Comparison of ENCODE assay signal across 8 cellular contexts in the genomic region with DNA sequence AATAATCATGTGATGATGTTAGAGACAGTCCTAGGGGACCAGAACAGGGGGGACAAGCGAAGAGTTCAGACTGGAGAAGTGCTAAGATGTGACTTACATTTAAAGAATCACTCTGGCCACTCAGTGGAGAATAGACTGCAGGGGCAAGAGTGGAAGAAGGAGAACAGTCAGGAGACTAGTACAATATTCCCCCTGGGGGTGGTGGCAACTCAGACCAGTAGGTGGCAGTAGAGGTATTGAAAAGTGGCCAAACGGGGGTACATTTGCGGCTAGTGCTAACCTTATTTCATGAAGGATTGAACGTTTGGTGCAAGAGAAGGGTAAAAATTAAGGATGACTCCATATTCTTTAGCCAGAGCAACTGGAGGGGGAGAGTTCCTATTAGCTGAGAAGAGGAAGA. TPM values are rescaled to one million over a fixed set of nuclear protein-coding genes. Genes with fewer than 3 reads are reported as not detected.
A peak's percentile ranks its signal among the peaks of the same experiment; 100 is the strongest.
DNase-seq lines count a peak whose midpoint lies in the region; ATAC-seq and TF ChIP-seq lines count a peak whose summit lies in the region.

No MANE protein-coding gene starts in this region.

- no peak overlapping the region for H3K27ac ChIP-seq in CD4-positive, alpha-beta T cell (ENCODE audit: low read depth, low read length)
- H3K27ac ChIP-seq in upper lobe of right lung = no peak overlapping the region

- H3K27me3 Mint-ChIP-seq in CD4-positive, alpha-beta T cell = peaks cover 22% of the 10 kb centered on the region
- peaks cover 19% of the 10 kb centered on the region for H3K27me3 Mint-ChIP-seq in activated CD4-positive, alpha-beta memory T cell treated with anti-CD3 and anti-CD28 coated beads, Interleukin-2, amount 10 ng/mL, durations not matched to agents 7 days and 5 days
- peaks cover 14 to 73% (median 35%) of the 10 kb centered on the region in 3 donors for H3K27me3 Mint-ChIP-seq in naive B cell

- H3K9me3 ChIP-seq in CD4-positive, alpha-beta T cell (ENCODE audit: control insufficient read depth, low read length) = no peaks in the 10 kb centered on the region
- H3K9me3 ChIP-seq in upper lobe of right lung = no peaks in the 10 kb centered on the region

- H3K4me3 Mint-ChIP-seq in CD4-positive, alpha-beta T cell = no peak overlapping the region
- H3K4me3 Mint-ChIP-seq in activated CD4-positive, alpha-beta memory T cell treated with anti-CD3 and anti-CD28 coated beads, Interleukin-2, amount 10 ng/mL, durations not matched to agents 7 days and 5 days = no peak overlapping the region
- H3K4me3 Mint-ChIP-seq in naive B cell = no peak overlapping the region

- peak; percentile 7 to 40 (median 22) for DNase-seq in CD4-positive, alpha-beta T cell
- peak; percentile 2 for DNase-seq in HCEC 1CT
- DNase-seq in NCI-H526 treated with DMSO at 0.1 percent for 48 hours (lab: John Stamatoyannopoulos, UW) = peak; percentile 67
- peak; percentile 36 for DNase-seq in activated CD4-positive, alpha-beta memory T cell treated with anti-CD3 and anti-CD28 coated beads, Interleukin-2, amount 10 ng/mL, durations not matched to agents 7 days and 5 days
- peak; percentile 55 for DNase-seq in epithelial cell of esophagus (ENCODE audit: low read depth)
- peak; percentile 30 for DNase-seq in naive B cell
- no peak for DNase-seq in upper lobe of right lung

- no peaks in the 10 kb centered on the region for H3K9me3 Mint-ChIP-seq in CD4-positive, alpha-beta T cell
- no peaks in the 10 kb centered on the region for H3K9me3 Mint-ChIP-seq in activated CD4-positive, alpha-beta memory T cell treated with anti-CD3 and anti-CD28 coated beads, Interleukin-2, amount 10 ng/mL, durations not matched to agents 7 days and 5 days
- H3K9me3 Mint-ChIP-seq in naive B cell = no peaks in the 10 kb centered on the region

- peaks cover 14% of the 10 kb centered on the region for H3K27me3 ChIP-seq in CD4-positive, alpha-beta T cell (ENCODE audit: control insufficient read depth, insufficient read depth, low read length)
- no peaks in the 10 kb centered on the region for H3K27me3 ChIP-seq in upper lobe of right lung

- no peak overlapping the region for H3K27ac Mint-ChIP-seq in CD4-positive, alpha-beta T cell
- no peak overlapping the region for H3K27ac Mint-ChIP-seq in activated CD4-positive, alpha-beta memory T cell treated with anti-CD3 and anti-CD28 coated beads, Interleukin-2, amount 10 ng/mL, durations not matched to agents 7 days and 5 days
- no peak overlapping the region for H3K27ac Mint-ChIP-seq in naive B cell

- H3K36me3 ChIP-seq in upper lobe of right lung = no peaks in the 10 kb centered on the region

- H3K4me3 ChIP-seq in epithelial cell of esophagus (ENCODE audit: low read length) = no peak overlapping the region
- no peak overlapping the region for H3K4me3 ChIP-seq in upper lobe of right lung

- no peaks in the 10 kb centered on the region for H3K4me1 Mint-ChIP-seq in CD4-positive, alpha-beta T cell (ENCODE audit: low read depth)
- H3K4me1 Mint-ChIP-seq in activated CD4-positive, alpha-beta memory T cell treated with anti-CD3 and anti-CD28 coated beads, Interleukin-2, amount 10 ng/mL, durations not matched to agents 7 days and 5 days = peaks cover 8% of the 10 kb centered on the region
- H3K4me1 Mint-ChIP-seq in naive B cell = peaks cover 3 to 17% (median 9%) of the 10 kb centered on the region in 3 donors

- no peaks in the 10 kb centered on the region for H3K4me1 ChIP-seq in upper lobe of right lung

- intact Hi-C loops in CD4-positive, alpha-beta T cell (cut with DNase I, micrococcal nuclease) = loop anchor here (10.0 kb wide), 4 partner anchors 157 to 1197 kb away; no protein-coding TSS in a partner anchor
- intact Hi-C loops in upper lobe of right lung (cut with DNase I) = no loop called here

- peak; percentile 51 for ATAC-seq in CD4-positive, alpha-beta T cell (ENCODE audit: poor library complexity)
- peak; percentile 58 to 60 for ATAC-seq in naive B cell (ENCODE audit: low read depth in 2 of 2)
- peak; percentile 72 for ATAC-seq in upper lobe of right lung
- ATAC-seq in HG03378 (IDR thresholded peaks at IDR 0.05; ENCODE audit: unreplicated experiment) = no peak

- no peaks in the 10 kb centered on the region for H3K36me3 Mint-ChIP-seq in CD4-positive, alpha-beta T cell (ENCODE audit: low read depth)
- no peaks in the 10 kb centered on the region for H3K36me3 Mint-ChIP-seq in activated CD4-positive, alpha-beta memory T cell treated with anti-CD3 and anti-CD28 coated beads, Interleukin-2, amount 10 ng/mL, durations not matched to agents 7 days and 5 days (ENCODE audit: low read depth)
- no peaks in the 10 kb centered on the region for H3K36me3 Mint-ChIP-seq in naive B cell

- CTCF ChIA-PET in CD4-positive, alpha-beta T cell (lab: Charles Lee) = no interaction called here
- CTCF ChIA-PET in activated CD4-positive, alpha-beta memory T cell treated with anti-CD3 and anti-CD28 coated beads, Interleukin-2, amount 10 ng/mL, durations not matched to agents 7 days and 5 days (lab: Charles Lee) = interaction anchor here (1.1 kb wide), 1 partner anchor 161 kb away, joined by 3 read pairs; no protein-coding TSS in a partner anchor

- POLR2A ChIA-PET in CD4-positive, alpha-beta T cell (lab: Charles Lee) = no interaction called here
- POLR2A ChIA-PET in activated CD4-positive, alpha-beta memory T cell treated with anti-CD3 and anti-CD28 coated beads, Interleukin-2, amount 10 ng/mL, durations not matched to agents 7 days and 5 days (lab: Charles Lee) = no interaction called here

- TF ChIP-seq CTCF in CD4-positive, alpha-beta T cell (IDR thresholded peaks at IDR 0.05) = peak; percentile 61
- TF ChIP-seq CTCF in epithelial cell of esophagus (IDR thresholded peaks at IDR 0.05; ENCODE audit: insufficient read depth, low read depth, low read length, missing control alignments) (peak; percentile 64), upper lobe of right lung (IDR thresholded peaks at IDR 0.05) (peak; percentile 54)

RNA-seq across cellular contexts. Expression of gene BMX, which starts 2.7 kb away (rescaled TPM):
- total RNA-seq in CD4-positive, alpha-beta T cell = not detected
- total RNA-seq in activated CD4-positive, alpha-beta memory T cell treated with anti-CD3 and anti-CD28 coated beads, Interleukin-2, amount 10 ng/mL, durations not matched to agents 7 days and 5 days = not detected
- polyA plus RNA-seq in naive B cell (ENCODE audit: low read depth in 6 of 6) = not detected
- 3.6 TPM for total RNA-seq in upper lobe of right lung

RNA-seq across cellular contexts. Expression of gene PIR, which starts 4.7 kb away (rescaled TPM):
- not detected for total RNA-seq in CD4-positive, alpha-beta T cell
- total RNA-seq in activated CD4-positive, alpha-beta memory T cell treated with anti-CD3 and anti-CD28 coated beads, Interleukin-2, amount 10 ng/mL, durations not matched to agents 7 days and 5 days = 1 to 10 TPM; 5.1 to 5.6 TPM
- not detected for polyA plus RNA-seq in naive B cell (ENCODE audit: low read depth in 6 of 6)
- 24.8 TPM for total RNA-seq in upper lobe of right lung

Comparison
In these comparisons a context has a peak if more than half of its experiments do, and no peak if none do; other contexts are left out.
1. RNA of gene PIR, which starts 4.7 kb away (total RNA-seq): 24.8 TPM in upper lobe of right lung (single experiment) and 5.1 to 5.6 TPM in activated CD4-positive, alpha-beta memory T cell treated with anti-CD3 and anti-CD28 coated beads, Interleukin-2, amount 10 ng/mL, durations not matched to agents 7 days and 5 days; not detected in CD4-positive, alpha-beta T cell; every median in the first group is over 4 times any median in the second.
2. Peak in every context shown above with its lines, with median percentiles within 50 percentile points of each other: CTCF ChIP-seq.